Comparison of ENCODE assay signal across 24 cellular contexts in the genomic region with DNA sequence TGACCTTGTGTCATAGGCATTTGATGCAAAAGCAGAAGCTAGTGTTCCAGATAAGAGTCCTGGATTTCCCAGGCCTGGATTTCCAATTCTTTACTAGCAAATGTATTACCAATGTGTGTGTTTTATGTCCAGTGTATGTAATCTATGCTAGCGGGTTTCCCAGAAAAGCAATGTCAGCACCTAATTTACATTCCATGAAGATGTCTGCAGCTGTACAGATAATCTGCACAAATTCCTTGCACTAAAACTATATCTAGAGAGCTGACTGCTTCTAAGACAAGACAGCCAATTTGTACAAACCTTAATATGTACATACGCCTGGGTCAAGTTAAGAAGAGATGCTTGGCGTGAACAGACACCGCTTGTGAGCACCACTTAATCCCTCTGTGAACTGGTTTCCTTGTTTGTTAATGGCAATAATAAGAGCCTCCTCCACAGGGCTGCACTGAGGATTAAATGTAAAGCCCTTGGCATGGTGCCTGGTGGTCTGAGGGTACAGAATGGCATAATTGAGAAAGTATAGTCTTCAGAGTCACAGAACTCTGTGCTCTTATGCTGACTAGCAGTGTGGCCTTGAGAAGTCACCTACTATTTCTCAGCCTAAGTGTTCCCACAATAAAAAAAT.
DNase-seq lines count a peak whose midpoint lies in the region; ATAC-seq and TF ChIP-seq lines count a peak whose summit lies in the region.
"Had no signal": no experiment of that assay in that cellular context is flagged by ENCODE, and none has a peak within 500 bp of the region (broad histone marks: within the 10 kb centered on the region; RNA-seq: fewer than 3 reads in every experiment).

No MANE protein-coding gene starts in this region.

- peak overlapping the region in 4 of 5 experiments; percentile 1 to 69 (median 40) for H3K27ac Mint-ChIP-seq in brain
- no peak overlapping the region for H3K27ac Mint-ChIP-seq in activated CD4-positive, alpha-beta T cell treated with anti-CD3 and anti-CD28 coated beads, Interleukin-2, amount 10 ng/mL, durations not matched to agents 24 days and 14 days
- H3K27ac Mint-ChIP-seq: activated naive CD8-positive, alpha-beta T cell treated with anti-CD3 and anti-CD28 coated beads, Interleukin-2, amount 50 U/mL, for 24 hours; progenitor cell of endocrine pancreas; stimulated activated naive CD8-positive, alpha-beta T cell treated with anti-CD3 and anti-CD28 coated beads, Interleukin-15, Interleukin-2, amounts not matched to agents 100 ng/mL and 50 ng/mL, for 24 hours had no signal

- no peak overlapping the region for H2BK5ac ChIP-seq in IMR-90 (ENCODE audit: low read depth, low read length, poor library complexity, severe bottlenecking)

- H3K36me3 ChIP-seq in A673 (ENCODE audit: insufficient read depth, low read length, poor library complexity, severe bottlenecking) (no peaks in the 10 kb centered on the region), IMR-90 (ENCODE audit: control insufficient read depth, insufficient read depth, low read length) (no peaks in the 10 kb centered on the region)
- H3K36me3 ChIP-seq: brain microvascular endothelial cell, heart left ventricle, neural progenitor cell, tibial nerve had no signal

- H3K9me3 Mint-ChIP-seq in brain = no peaks in the 10 kb centered on the region
- H3K9me3 Mint-ChIP-seq in activated CD4-positive, alpha-beta T cell treated with anti-CD3 and anti-CD28 coated beads, Interleukin-2, amount 10 ng/mL, durations not matched to agents 24 days and 14 days = no peaks in the 10 kb centered on the region
- H3K9me3 Mint-ChIP-seq: activated naive CD8-positive, alpha-beta T cell treated with anti-CD3 and anti-CD28 coated beads, Interleukin-2, amount 50 U/mL, for 24 hours; neural progenitor cell; stimulated activated naive CD8-positive, alpha-beta T cell treated with anti-CD3 and anti-CD28 coated beads, Interleukin-15, Interleukin-2, amounts not matched to agents 100 ng/mL and 50 ng/mL, for 24 hours had no signal

- H3K23ac ChIP-seq in IMR-90 (ENCODE audit: low read depth, low read length) = no peak overlapping the region

- H3K56ac ChIP-seq in IMR-90 (ENCODE audit: extremely low read depth, insufficient read depth, low read length) = no peak overlapping the region

- CTCF ChIA-PET in A673 (lab: Charles Lee) = no interaction called here
- CTCF ChIA-PET in IMR-90 (lab: Yijun Ruan, JAX) = interaction anchor here (1.7 kb wide), 1 partner anchor 26 kb away, joined by 4 read pairs; no protein-coding TSS in a partner anchor

- H3K27me3 ChIP-seq in A673 (replicated peaks; ENCODE audit: insufficient read depth, low read depth, low read length, poor library complexity) (no peaks in the 10 kb centered on the region), IMR-90 (ENCODE audit: control insufficient read depth, insufficient read depth, low read length) (no peaks in the 10 kb centered on the region)
- H3K27me3 ChIP-seq: brain microvascular endothelial cell, heart left ventricle, neural progenitor cell, tibial nerve had no signal

- H3K27ac ChIP-seq in A673 (ENCODE audit: low read depth, low read length, poor library complexity, severe bottlenecking) (no peak overlapping the region), IMR-90 (ENCODE audit: insufficient read depth, low read length) (no peak overlapping the region)
- H3K27ac ChIP-seq: brain microvascular endothelial cell, GM23248, heart left ventricle, neural progenitor cell, tibial nerve, VCaP had no signal

- peaks cover 4% of the 10 kb centered on the region for H3K9me1 ChIP-seq in IMR-90 (ENCODE audit: insufficient read depth, low read length)

- H3K4me1 ChIP-seq in A673 (ENCODE audit: insufficient read depth, low read length, poor library complexity, severe bottlenecking) = peaks cover 22% of the 10 kb centered on the region
- H3K4me1 ChIP-seq in IMR-90 (ENCODE audit: control insufficient read depth, insufficient read depth, low read length) = peaks cover 8% of the 10 kb centered on the region
- H3K4me1 ChIP-seq: neural progenitor cell had no signal

- TF ChIP-seq RAD21 in IMR-90 (IDR thresholded peaks at IDR 0.05; ENCODE audit: low read length) = no peak

- H2BK15ac ChIP-seq in IMR-90 (ENCODE audit: low read depth, low read length) = no peak overlapping the region

- intact Hi-C loops in A673 (cut with micrococcal nuclease; ENCODE audit: unreplicated experiment) = no loop called here
- intact Hi-C loops in IMR-90 (cut with micrococcal nuclease) = no loop called here
- intact Hi-C loops in activated CD4-positive, alpha-beta T cell treated with anti-CD3 and anti-CD28 coated beads, Interleukin-2, amount 10 ng/mL, durations not matched to agents 24 days and 14 days (cut with micrococcal nuclease) = no loop called here

- DNase-seq in A673 (ENCODE audit: low spot score) (peak; percentile 84), IMR-90 (peak; percentile 10), NCI-H345 treated with DMSO at 0.1 percent for 48 hours (lab: John Stamatoyannopoulos, UW; ENCODE audit: unreplicated experiment) (peak; percentile 33), HCEC 1CT (no peak)
- DNase-seq in activated CD4-positive, alpha-beta T cell treated with anti-CD3 and anti-CD28 coated beads, Interleukin-2, amount 10 ng/mL, durations not matched to agents 24 days and 14 days = no peak
- DNase-seq: activated CD8-positive, alpha-beta memory T cell treated with anti-CD3 and anti-CD28 coated beads, Interleukin-2, amount 50 U/mL, for 4 hours; activated effector memory CD4-positive, alpha-beta T cell treated with Interleukin-2 at 50 U/mL for 16 hours; activated naive CD8-positive, alpha-beta T cell treated with anti-CD3 and anti-CD28 coated beads, Interleukin-2, amount 50 U/mL, for 24 hours; brain microvascular endothelial cell; DMS153; GM23248; heart left ventricle; left ventricle myocardium superior; mucosa of descending colon; Right ventricle myocardium superior; stimulated activated CD4-positive, alpha-beta T cell treated with anti-CD3 and anti-CD28 coated beads, Interleukin-2, amount 100 ng/mL, for 48 hours had no signal

- no peak overlapping the region for H2BK20ac ChIP-seq in IMR-90 (ENCODE audit: low read depth, low read length)

- no peak overlapping the region for H3K4me3 Mint-ChIP-seq in brain
- no peak overlapping the region for H3K4me3 Mint-ChIP-seq in activated CD4-positive, alpha-beta T cell treated with anti-CD3 and anti-CD28 coated beads, Interleukin-2, amount 10 ng/mL, durations not matched to agents 24 days and 14 days
- H3K4me3 Mint-ChIP-seq: activated naive CD8-positive, alpha-beta T cell treated with anti-CD3 and anti-CD28 coated beads, Interleukin-2, amount 50 U/mL, for 24 hours; neural progenitor cell; stimulated activated naive CD8-positive, alpha-beta T cell treated with anti-CD3 and anti-CD28 coated beads, Interleukin-15, Interleukin-2, amounts not matched to agents 100 ng/mL and 50 ng/mL, for 24 hours had no signal

- in situ Hi-C loops in IMR-90 (cut with MboI; ENCODE audit: low sequenced_read_pairs) = no loop called here

- no peak overlapping the region for H2AK9ac ChIP-seq in IMR-90 (replicated peaks; ENCODE audit: low read depth, low read length, poor library complexity)

- H2AK5ac ChIP-seq in IMR-90 (ENCODE audit: low read depth, low read length) = no peak overlapping the region

- no peak overlapping the region for H3K9ac ChIP-seq in IMR-90 (ENCODE audit: low read depth, low read length)
- H3K9ac ChIP-seq: GM23248, neural progenitor cell had no signal

- H3K14ac ChIP-seq in IMR-90 (replicated peaks; ENCODE audit: low read depth, low read length) = 0 out of 2 replicates have a peak overlapping the region, but pooled peaks have one; percentile 39

- H3K79me1 ChIP-seq in IMR-90 (ENCODE audit: low read depth in 1 of 2, low read length in 2 of 2) = no peaks in the 10 kb centered on the region

- POLR2A ChIA-PET in A673 (lab: Charles Lee; ENCODE audit: low non-redundant PET) (no interaction called here), IMR-90 (lab: Charles Lee; ENCODE audit: unreplicated experiment) (no interaction called here)

- H3K9me3 ChIP-seq in A673 (ENCODE audit: low read depth, low read length, poor library complexity, severe bottlenecking) = no peaks in the 10 kb centered on the region
- H3K9me3 ChIP-seq in IMR-90 (ENCODE audit: control insufficient read depth, insufficient read depth, low read length) = no peaks in the 10 kb centered on the region
- H3K9me3 ChIP-seq: heart left ventricle, mucosa of descending colon, tibial nerve had no signal

- TF ChIP-seq POLR2A in IMR-90 (IDR thresholded peaks at IDR 0.05; ENCODE audit: low read depth, low read length) = no peak

- H3K4ac ChIP-seq in IMR-90 (ENCODE audit: low read depth, low read length) = no peak overlapping the region

- no peaks in the 10 kb centered on the region for H3K36me3 Mint-ChIP-seq in brain
- no peaks in the 10 kb centered on the region for H3K36me3 Mint-ChIP-seq in activated CD4-positive, alpha-beta T cell treated with anti-CD3 and anti-CD28 coated beads, Interleukin-2, amount 10 ng/mL, durations not matched to agents 24 days and 14 days (ENCODE audit: low read depth)
- H3K36me3 Mint-ChIP-seq: neural progenitor cell had no signal

- TF ChIP-seq CTCF in A673 (conservative IDR thresholded peaks at IDR 0.05; ENCODE audit: low read depth, low read length) (no peak), IMR-90 (conservative IDR thresholded peaks at IDR 0.05; ENCODE audit: low read depth, low read length) (no peak), brain (conservative IDR thresholded peaks at IDR 0.05) (no peak)

- BruUV-seq in A673 (replicated peaks; lab: Mats Ljungman, UMichigan) = no TSS peak
- BruUV-seq in IMR-90 (replicated peaks; lab: Mats Ljungman, UMichigan) = no TSS peak

- H2AFZ ChIP-seq in IMR-90 (replicated peaks; ENCODE audit: low read length, poor library complexity) = no peak overlapping the region
- H2AFZ ChIP-seq: GM23248, neural progenitor cell had no signal

- no peak overlapping the region for H2BK120ac ChIP-seq in IMR-90 (ENCODE audit: low read depth, low read length)

- H3K4me1 Mint-ChIP-seq in brain = peaks cover 25% of the 10 kb centered on the region
- peaks cover 2% of the 10 kb centered on the region for H3K4me1 Mint-ChIP-seq in activated CD4-positive, alpha-beta T cell treated with anti-CD3 and anti-CD28 coated beads, Interleukin-2, amount 10 ng/mL, durations not matched to agents 24 days and 14 days

- dilution Hi-C loops in IMR-90 (cut with HindIII; ENCODE audit: low sequenced_read_pairs, unreplicated experiment) = loop anchor here (25.0 kb wide), 1 partner anchor 234 kb away; no protein-coding TSS in a partner anchor

- no peak overlapping the region for H4K8ac ChIP-seq in IMR-90 (ENCODE audit: low read depth in 2 of 2, low read length in 2 of 2)

- H3K4me2 ChIP-seq in IMR-90 (ENCODE audit: low read depth, low read length) = no peak overlapping the region
- H3K4me2 ChIP-seq: neural progenitor cell had no signal

- H4K20me1 ChIP-seq in IMR-90 (ENCODE audit: insufficient read depth, low read length) = no peaks in the 10 kb centered on the region

- no peak overlapping the region for H3K18ac ChIP-seq in IMR-90 (ENCODE audit: low read depth, low read length)

- ATAC-seq in IMR-90 (ENCODE audit: low read depth) (no peak), HG03095 (IDR thresholded peaks at IDR 0.05; ENCODE audit: unreplicated experiment) (no peak), GM21619 (IDR thresholded peaks at IDR 0.05; ENCODE audit: unreplicated experiment) (no peak)
- ATAC-seq: activated naive CD8-positive, alpha-beta T cell treated with anti-CD3 and anti-CD28 coated beads, Interleukin-2, amount 50 U/mL, for 24 hours; heart left ventricle; left ventricle myocardium superior; mucosa of descending colon had no signal

- no peak overlapping the region for H3K4me3 ChIP-seq in A673 (ENCODE audit: low read depth, low read length, poor library complexity, severe bottlenecking)
- no peak overlapping the region for H3K4me3 ChIP-seq in IMR-90 (ENCODE audit: insufficient read depth, low read depth, low read length)
- H3K4me3 ChIP-seq: GM23248, heart left ventricle, mucosa of descending colon, neural progenitor cell, tibial nerve had no signal

- WGBS in IMR-90 (ENCODE audit: extremely low coverage in 2 of 2, insufficient read length in 1 of 2), 2 experiments = no CpG with 5 or more reads among the region's 4 CpGs

- no peaks in the 10 kb centered on the region for H3K27me3 Mint-ChIP-seq in brain
- no peaks in the 10 kb centered on the region for H3K27me3 Mint-ChIP-seq in activated CD4-positive, alpha-beta T cell treated with anti-CD3 and anti-CD28 coated beads, Interleukin-2, amount 10 ng/mL, durations not matched to agents 24 days and 14 days

- no peak overlapping the region for H4K5ac ChIP-seq in IMR-90 (ENCODE audit: low read depth, low read length)

- H4K91ac ChIP-seq in IMR-90 (ENCODE audit: insufficient read depth, low read depth, low read length) = no peak overlapping the region

Comparison
In these comparisons a context has a peak if more than half of its experiments do, and no peak if none do; other contexts are left out.
1. DNase-seq: peak in A673 (single experiment), IMR-90 (single experiment) and NCI-H345 treated with DMSO at 0.1 percent for 48 hours (single experiment); none in HCEC 1CT (single experiment) and activated CD4-positive, alpha-beta T cell treated with anti-CD3 and anti-CD28 coated beads, Interleukin-2, amount 10 ng/mL, durations not matched to agents 24 days and 14 days (single experiment).